18 cellular contexts compared by ENCODE assay signal in genomic region chr6:143575840-143576498, GRCh38.
A peak's percentile ranks its signal among the peaks of the same experiment; 100 is the strongest.
DNase-seq lines count a peak whose midpoint lies in the region; ATAC-seq, FAIRE-seq and TF ChIP-seq lines count a peak whose summit lies in the region.
"Had no signal": no experiment of that assay in that cellular context is flagged by ENCODE, and none has a peak within 500 bp of the region (broad histone marks: within the 10 kb centered on the region; RNA-seq: fewer than 3 reads in every experiment).

No MANE protein-coding gene starts in this region.

- no peaks in the 10 kb centered on the region for H3K27me3 Mint-ChIP-seq in CD4-positive, alpha-beta memory T cell
- H3K27me3 Mint-ChIP-seq: IgD-negative memory B cell; stimulated activated naive CD8-positive, alpha-beta T cell treated with anti-CD3 and anti-CD28 coated beads, Interleukin-15, Interleukin-2, amounts not matched to agents 100 ng/mL and 50 ng/mL, for 24 hours; T-cell had no signal

- H3K36me3 ChIP-seq in right atrium auricular region: no peaks in the 10 kb centered on the region
- no peaks in the 10 kb centered on the region for H3K36me3 ChIP-seq in hepatocyte (replicated peaks; ENCODE audit: insufficient read depth, low read depth)
- no peaks in the 10 kb centered on the region for H3K36me3 ChIP-seq in CD4-positive, alpha-beta memory T cell (ENCODE audit: insufficient read depth, low read length)
- H3K36me3 ChIP-seq: BLaER1, tibial artery had no signal

- peaks cover 10 to 13% of the 10 kb centered on the region in 2 donors for H3K36me3 Mint-ChIP-seq in CD4-positive, alpha-beta memory T cell
- H3K36me3 Mint-ChIP-seq: IgD-negative memory B cell had no signal

- no peak overlapping the region for H2AFZ ChIP-seq in hepatocyte

- WGBS in hepatocyte (ENCODE audit: low lambda C conversion rate, missing lambda C conversion rate): 60% methylated on average over 7 of the region's 7 CpGs

- H3K4me1 ChIP-seq in right atrium auricular region (no peaks in the 10 kb centered on the region), hepatocyte (ENCODE audit: insufficient read depth) (no peaks in the 10 kb centered on the region)
- no peaks in the 10 kb centered on the region for H3K4me1 ChIP-seq in CD4-positive, alpha-beta memory T cell (ENCODE audit: insufficient read depth, low read length)
- H3K4me1 ChIP-seq: A549, BLaER1, tibial artery had no signal

- POLR2A ChIA-PET in CD4-positive, alpha-beta memory T cell (lab: Charles Lee; ENCODE audit: partially characterized antibody): interaction anchor here (1.1 to 1.7 kb wide), 9 partner anchors 20 to 488 kb away, joined by 3 to 9 read pairs (median 5); partner anchors contain the start of genes ADAT2, FUCA2 and LTV1

- ATAC-seq in Right ventricle myocardium inferior: peak; percentile 45
- ATAC-seq in GM18870 (IDR thresholded peaks at IDR 0.05; ENCODE audit: unreplicated experiment): no peak
- no peak for ATAC-seq in GM21528 (IDR thresholded peaks at IDR 0.05; ENCODE audit: low FRiP score, unreplicated experiment)

- H3K9me3 Mint-ChIP-seq in CD4-positive, alpha-beta memory T cell: no peaks in the 10 kb centered on the region
- H3K9me3 Mint-ChIP-seq: IgD-negative memory B cell; stimulated activated naive CD8-positive, alpha-beta T cell treated with anti-CD3 and anti-CD28 coated beads, Interleukin-15, Interleukin-2, amounts not matched to agents 100 ng/mL and 50 ng/mL, for 24 hours had no signal

- H3K27ac ChIP-seq in right atrium auricular region (no peak overlapping the region), hepatocyte (peak overlapping the region; percentile 53)
- H3K27ac ChIP-seq in CD4-positive, alpha-beta memory T cell (ENCODE audit: low read depth, low read length): no peak overlapping the region
- H3K27ac ChIP-seq: A549, BLaER1, dorsolateral prefrontal cortex, tibial artery had no signal

- intact Hi-C loops in Right ventricle myocardium inferior (cut with DNase I): loop anchor here (1.0 to 5.0 kb wide), 3 partner anchors 266 to 801 kb away; partner anchors contain the start of gene LTV1
- intact Hi-C loops in CD4-positive, alpha-beta memory T cell (cut with micrococcal nuclease): loop anchor here (1.0 to 10.0 kb wide), 8 partner anchors 39 to 1639 kb away; partner anchors contain the start of gene LTV1

- peak; percentile 5 for FAIRE-seq in TTC549 (lab: Jason Lieb, UNC)
- FAIRE-seq: A549 had no signal

- no peak overlapping the region for H3K4me3 Mint-ChIP-seq in CD4-positive, alpha-beta memory T cell
- H3K4me3 Mint-ChIP-seq: IgD-negative memory B cell; stimulated activated naive CD8-positive, alpha-beta T cell treated with anti-CD3 and anti-CD28 coated beads, Interleukin-15, Interleukin-2, amounts not matched to agents 100 ng/mL and 50 ng/mL, for 24 hours; T-cell had no signal

- peaks cover 6% of the 10 kb centered on the region for H3K79me2 ChIP-seq in hepatocyte

- H3K4me2 ChIP-seq in hepatocyte: peak overlapping the region; percentile 3
- H3K4me2 ChIP-seq: A549, BLaER1 had no signal

- H3K4me3 ChIP-seq in right atrium auricular region: no peak overlapping the region
- H3K4me3 ChIP-seq in hepatocyte: no peak overlapping the region
- H3K4me3 ChIP-seq in CD4-positive, alpha-beta memory T cell (ENCODE audit: low read length in 2 of 2): no peak overlapping the region
- H3K4me3 ChIP-seq: A549, BLaER1, tibial artery had no signal

- TF ChIP-seq CTCF in right atrium auricular region (IDR thresholded peaks at IDR 0.05) (no peak), hepatocyte (IDR thresholded peaks at IDR 0.05; ENCODE audit: poor library complexity) (no peak)

- no peaks in the 10 kb centered on the region for H3K9me2 ChIP-seq in hepatocyte (replicated peaks; ENCODE audit: insufficient read depth)

- DNase-seq in Right ventricle myocardium inferior (ENCODE audit: missing footprints) (no peak), right atrium auricular region (ENCODE audit: low spot score) (no peak), hepatocyte (ENCODE audit: low spot score) (no peak), SW480 (ENCODE audit: low spot score) (no peak)
- DNase-seq in CD4-positive, alpha-beta memory T cell: no peak
- DNase-seq: activated CD4-positive, CD25-positive, alpha-beta regulatory T cell treated with anti-CD3 and anti-CD28 coated beads, Interleukin-2, amount 50 U/mL, for 72 hours; activated T-cell treated with anti-CD3 and anti-CD28 coated beads, Interleukin-2, amount 50 U/mL, for 1 hour; stimulated activated CD4-positive, alpha-beta T cell treated with anti-CD3 and anti-CD28 coated beads, Interleukin-12 subunit alpha, Interleukin-12 subunit beta, amount 100 ng/mL, for 4 hours had no signal

- H4K20me1 ChIP-seq in hepatocyte (ENCODE audit: insufficient read depth, poor library complexity, severe bottlenecking): no peaks in the 10 kb centered on the region
- H4K20me1 ChIP-seq: BLaER1 had no signal

- no peak overlapping the region for H3K27ac Mint-ChIP-seq in CD4-positive, alpha-beta memory T cell
- H3K27ac Mint-ChIP-seq: IgD-negative memory B cell; stimulated activated naive CD8-positive, alpha-beta T cell treated with anti-CD3 and anti-CD28 coated beads, Interleukin-15, Interleukin-2, amounts not matched to agents 100 ng/mL and 50 ng/mL, for 24 hours; T-cell had no signal

- H3K27me3 ChIP-seq in right atrium auricular region (no peaks in the 10 kb centered on the region), hepatocyte (no peaks in the 10 kb centered on the region)
- no peaks in the 10 kb centered on the region for H3K27me3 ChIP-seq in CD4-positive, alpha-beta memory T cell (ENCODE audit: insufficient read depth, low read length)
- H3K27me3 ChIP-seq: BLaER1, dorsolateral prefrontal cortex, tibial artery had no signal

- CTCF ChIA-PET in CD4-positive, alpha-beta memory T cell (lab: Charles Lee; ENCODE audit: partially characterized antibody): interaction anchor here (0.7 to 6.9 kb wide), 33 partner anchors 7 to 906 kb away, joined by 3 to 86 read pairs (median 4); partner anchors contain the start of genes FUCA2 and LTV1

- H3K9me3 ChIP-seq in right atrium auricular region: no peaks in the 10 kb centered on the region
- no peaks in the 10 kb centered on the region for H3K9me3 ChIP-seq in hepatocyte (ENCODE audit: low read depth)
- no peaks in the 10 kb centered on the region for H3K9me3 ChIP-seq in CD4-positive, alpha-beta memory T cell (ENCODE audit: control insufficient read depth in 1 of 2, low read length in 2 of 2)
- H3K9me3 ChIP-seq: A549, BLaER1, tibial artery had no signal

- H3K4me1 Mint-ChIP-seq in CD4-positive, alpha-beta memory T cell: peaks cover 13 to 35% (median 20%) of the 10 kb centered on the region in 4 donors
